Comparison of ENCODE assay signal across 15 cellular contexts in the genomic region with DNA sequence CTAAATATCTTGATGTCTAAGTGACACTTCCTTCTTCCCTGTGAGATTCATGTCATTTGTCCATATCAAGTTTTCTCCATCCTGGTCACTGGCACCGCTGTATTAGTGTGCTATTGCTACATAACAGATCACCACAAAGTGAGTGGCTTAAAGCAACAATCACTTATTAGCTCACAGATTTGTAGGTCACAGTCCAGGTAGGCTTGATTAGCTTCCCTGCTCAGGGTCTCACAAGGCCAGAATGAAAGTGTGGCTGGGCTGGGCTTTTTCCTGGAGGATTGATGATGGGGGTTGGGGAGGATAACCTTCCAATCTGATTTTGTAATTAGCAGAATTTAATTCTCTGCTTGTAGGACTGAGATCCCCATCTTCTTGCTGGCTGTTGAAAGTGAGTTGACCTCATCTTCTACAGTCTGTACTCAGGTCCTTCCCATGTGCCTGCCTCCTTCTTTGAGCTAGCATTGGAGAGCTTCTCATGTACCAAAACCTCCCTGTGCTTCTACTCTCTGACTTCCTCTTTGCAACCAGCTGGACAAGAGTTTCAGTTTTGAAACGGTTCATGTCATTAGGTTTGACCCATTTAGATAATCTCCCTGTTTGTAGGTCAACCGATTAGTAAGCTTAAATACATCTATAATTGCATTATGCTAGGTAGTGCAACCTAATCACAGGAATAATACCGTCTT.
A peak's percentile ranks its signal among the peaks of the same experiment; 100 is the strongest.
DNase-seq lines count a peak whose midpoint lies in the region; ATAC-seq and TF ChIP-seq lines count a peak whose summit lies in the region.
"Had no signal": no experiment of that assay in that cellular context is flagged by ENCODE, and none has a peak within 500 bp of the region (broad histone marks: within the 10 kb centered on the region; RNA-seq: fewer than 3 reads in every experiment).

No MANE protein-coding gene starts in this region.

- H3K27me3 Mint-ChIP-seq in Caco-2 (ENCODE audit: insufficient read depth, unreplicated experiment) = no peaks in the 10 kb centered on the region
- no peaks in the 10 kb centered on the region for H3K27me3 Mint-ChIP-seq in activated CD8-positive, alpha-beta T cell treated with anti-CD3 and anti-CD28 coated beads for 36 hours
- H3K27me3 Mint-ChIP-seq: CD4-positive, alpha-beta memory T cell; naive B cell had no signal

- POLR2A ChIA-PET in Caco-2 (lab: Charles Lee) = no interaction called here
- POLR2A ChIA-PET in activated CD8-positive, alpha-beta T cell treated with anti-CD3 and anti-CD28 coated beads for 36 hours (lab: Charles Lee) = no interaction called here

- no peaks in the 10 kb centered on the region for H3K4me1 ChIP-seq in Caco-2
- H3K4me1 ChIP-seq: breast epithelium had no signal

- peak; percentile 69 for DNase-seq in OCI-M1 (lab: John Stamatoyannopoulos, UW)
- no peak for DNase-seq in Caco-2
- DNase-seq in hypothalamus (lab: John Stamatoyannopoulos, UW) = no peak
- no peak for DNase-seq in activated CD8-positive, alpha-beta T cell treated with anti-CD3 and anti-CD28 coated beads for 36 hours
- DNase-seq in activated CD4-positive, alpha-beta T cell treated with anti-CD3 and anti-CD28 coated beads for 1 hour = no peak
- DNase-seq: CD4-positive, alpha-beta memory T cell; erythroblast; naive B cell; NCI-H1694; stimulated activated CD8-positive, alpha-beta memory T cell treated with anti-CD3 and anti-CD28 coated beads, Interleukin-4, amount 100 ng/mL, for 48 hours had no signal

- CTCF ChIA-PET in Caco-2 (lab: Charles Lee) = no interaction called here
- CTCF ChIA-PET in activated CD8-positive, alpha-beta T cell treated with anti-CD3 and anti-CD28 coated beads for 36 hours (lab: Charles Lee) = no interaction called here

- no peaks in the 10 kb centered on the region for H3K9me3 Mint-ChIP-seq in Caco-2 (ENCODE audit: unreplicated experiment)
- no peaks in the 10 kb centered on the region for H3K9me3 Mint-ChIP-seq in activated CD8-positive, alpha-beta T cell treated with anti-CD3 and anti-CD28 coated beads for 36 hours
- H3K9me3 Mint-ChIP-seq: activated T-helper 1 cell treated with anti-CD3 and anti-CD28 coated beads, Interleukin-12 subunit alpha, Interleukin-12 subunit beta, Interleukin-2, Interleukin-4 antibody, amounts not matched to agents 30 ng/mL and 10 ng/mL and 1 ng/mL, durations not matched to agents 14 hours and 24 hours and 36 hours; CD4-positive, alpha-beta memory T cell; naive B cell had no signal

- no peaks in the 10 kb centered on the region for H3K9me3 ChIP-seq in Caco-2
- H3K9me3 ChIP-seq: breast epithelium had no signal

- BruUV-seq in Caco-2 (replicated peaks; lab: Mats Ljungman, UMichigan) = no TSS peak

- H3K36me3 ChIP-seq in Caco-2 (ENCODE audit: control insufficient read depth, insufficient read depth, low read length) = no peaks in the 10 kb centered on the region
- H3K36me3 ChIP-seq: breast epithelium had no signal

- no peak overlapping the region for H3K4me3 Mint-ChIP-seq in Caco-2 (ENCODE audit: unreplicated experiment)
- no peak overlapping the region for H3K4me3 Mint-ChIP-seq in activated CD8-positive, alpha-beta T cell treated with anti-CD3 and anti-CD28 coated beads for 36 hours
- H3K4me3 Mint-ChIP-seq: activated T-helper 1 cell treated with anti-CD3 and anti-CD28 coated beads, Interleukin-12 subunit alpha, Interleukin-12 subunit beta, Interleukin-2, Interleukin-4 antibody, amounts not matched to agents 30 ng/mL and 10 ng/mL and 1 ng/mL, durations not matched to agents 14 hours and 24 hours and 36 hours; CD4-positive, alpha-beta memory T cell; naive B cell had no signal

- H3K4me3 ChIP-seq in Caco-2 (ENCODE audit: low read depth, low read length) = no peak overlapping the region
- H3K4me3 ChIP-seq: breast epithelium had no signal

- no peaks in the 10 kb centered on the region for H3K36me3 Mint-ChIP-seq in Caco-2 (ENCODE audit: insufficient read depth, unreplicated experiment)
- H3K36me3 Mint-ChIP-seq in activated CD8-positive, alpha-beta T cell treated with anti-CD3 and anti-CD28 coated beads for 36 hours (ENCODE audit: low read depth) = no peaks in the 10 kb centered on the region
- H3K36me3 Mint-ChIP-seq: CD4-positive, alpha-beta memory T cell; naive B cell had no signal

- H3K27ac Mint-ChIP-seq in Caco-2 (ENCODE audit: unreplicated experiment) = no peak overlapping the region
- H3K27ac Mint-ChIP-seq in activated CD8-positive, alpha-beta T cell treated with anti-CD3 and anti-CD28 coated beads for 36 hours = no peak overlapping the region
- H3K27ac Mint-ChIP-seq: activated T-helper 1 cell treated with anti-CD3 and anti-CD28 coated beads, Interleukin-12 subunit alpha, Interleukin-12 subunit beta, Interleukin-2, Interleukin-4 antibody, amounts not matched to agents 30 ng/mL and 10 ng/mL and 1 ng/mL, durations not matched to agents 14 hours and 24 hours and 36 hours; CD4-positive, alpha-beta memory T cell; naive B cell had no signal

- no peak for TF ChIP-seq CTCF in Caco-2 (IDR thresholded peaks at IDR 0.05; ENCODE audit: insufficient read depth in 1 of 2, low read depth in 1 of 2, low read length in 1 of 2, severe bottlenecking in 1 of 2, unreplicated experiment in 1 of 2)
- TF ChIP-seq CTCF in activated CD8-positive, alpha-beta T cell treated with anti-CD3 and anti-CD28 coated beads for 36 hours (IDR thresholded peaks at IDR 0.05) = no peak

- intact Hi-C loops in Caco-2 (cut with micrococcal nuclease; ENCODE audit: unreplicated experiment) = no loop called here
- intact Hi-C loops in activated CD8-positive, alpha-beta T cell treated with anti-CD3 and anti-CD28 coated beads for 36 hours (cut with micrococcal nuclease) = no loop called here

- peak; percentile 82 for ATAC-seq in GM18870 (IDR thresholded peaks at IDR 0.05; ENCODE audit: unreplicated experiment)
- peak; percentile 91 for ATAC-seq in GM21447 (IDR thresholded peaks at IDR 0.05; ENCODE audit: unreplicated experiment)
- ATAC-seq in HG03064 (IDR thresholded peaks at IDR 0.05; ENCODE audit: low read depth, unreplicated experiment) = peak; percentile 68
- ATAC-seq in activated CD8-positive, alpha-beta T cell treated with anti-CD3 and anti-CD28 coated beads for 36 hours = no peak

- no peaks in the 10 kb centered on the region for H3K27me3 ChIP-seq in Caco-2 (replicated peaks; ENCODE audit: control insufficient read depth, insufficient read depth, low read length)
- H3K27me3 ChIP-seq: breast epithelium had no signal

- no peaks in the 10 kb centered on the region for H3K4me1 Mint-ChIP-seq in Caco-2 (ENCODE audit: low read depth, unreplicated experiment)
- no peaks in the 10 kb centered on the region for H3K4me1 Mint-ChIP-seq in activated CD8-positive, alpha-beta T cell treated with anti-CD3 and anti-CD28 coated beads for 36 hours (ENCODE audit: low read depth)
- H3K4me1 Mint-ChIP-seq: CD4-positive, alpha-beta memory T cell had no signal
